10 cellular contexts compared by ENCODE assay signal in genomic region chr5:174735498-174736350, GRCh38. TPM values are rescaled to one million over a fixed set of nuclear protein-coding genes. Genes with fewer than 3 reads are reported as not detected.
DNase-seq lines count a peak whose midpoint lies in the region; ATAC-seq and TF ChIP-seq lines count a peak whose summit lies in the region.
"Had no signal": no experiment of that assay in that cellular context is flagged by ENCODE, and none has a peak within 500 bp of the region (broad histone marks: within the 10 kb centered on the region; RNA-seq: fewer than 3 reads in every experiment).

No MANE protein-coding gene starts in this region.

- ATAC-seq in HG02678 (IDR thresholded peaks at IDR 0.05; ENCODE audit: unreplicated experiment) (no peak), HG03175 (IDR thresholded peaks at IDR 0.05; ENCODE audit: unreplicated experiment) (no peak)

- H3K4me3 Mint-ChIP-seq in mesothelial cell of epicardium, result peak overlapping the region; percentile 70

- peak; percentile 80 for TF ChIP-seq CTCF in LNCAP (IDR thresholded peaks at IDR 0.05)
- TF ChIP-seq CTCF in cardiac fibroblast (IDR thresholded peaks at IDR 0.05; ENCODE audit: low read depth, low read length), result peak; percentile 6
- no peak for TF ChIP-seq CTCF in mesothelial cell of epicardium (IDR thresholded peaks at IDR 0.05; ENCODE audit: unreplicated experiment)

- no peaks in the 10 kb centered on the region for H3K36me3 Mint-ChIP-seq in mesothelial cell of epicardium

- peak; percentile 36 for DNase-seq in Ammon's horn (ENCODE audit: low spot score)
- no peak for DNase-seq in cardiac fibroblast (ENCODE audit: low read depth in 2 of 2)
- peak in 1 of 2 experiments; percentile 70 for DNase-seq in mesothelial cell of epicardium (ENCODE audit: low spot score in 2 of 2, unreplicated experiment in 2 of 2)
- no peak for DNase-seq in MV-4-11 (lab: John Stamatoyannopoulos, UW)
- no peak for DNase-seq in stimulated activated CD4-positive, alpha-beta T cell treated with anti-CD3 and anti-CD28 coated beads, Interleukin-4, amount 100 ng/mL, for 1 hour
- DNase-seq: activated CD4-positive, alpha-beta T cell treated with anti-CD3 and anti-CD28 coated beads, Interleukin-2, amount 50 U/mL, for 4 hours; KG1 had no signal

- H3K9me3 Mint-ChIP-seq in mesothelial cell of epicardium, result no peaks in the 10 kb centered on the region

- no peak overlapping the region for H3K4me3 ChIP-seq in cardiac fibroblast (replicated peaks in 1 of 2; ENCODE audit: low read depth in 2 of 2, low read length in 2 of 2)

- H3K4me1 Mint-ChIP-seq in mesothelial cell of epicardium, result peaks cover 74% of the 10 kb centered on the region

- H3K27me3 Mint-ChIP-seq in mesothelial cell of epicardium (ENCODE audit: low read depth), result no peaks in the 10 kb centered on the region

- H3K27ac Mint-ChIP-seq in mesothelial cell of epicardium, result peak overlapping the region; percentile 97

RNA-seq across cellular contexts. Expression of gene MSX2, which starts 11.3 kb away (rescaled TPM):
- 83.9 to 86.9 TPM (median 85.2 TPM) in 3 replicates for total RNA-seq in mesothelial cell of epicardium
